In genomic region chr4:88014506-88014905, GRCh38 we compare ENCODE assay signal across 12 cellular contexts. TPM values are rescaled to one million over a fixed set of nuclear protein-coding genes. Genes with fewer than 3 reads are reported as not detected.
"Had no signal": no experiment of that assay in that cellular context is flagged by ENCODE, and none has a peak within 500 bp of the region (broad histone marks: within the 10 kb centered on the region; RNA-seq: fewer than 3 reads in every experiment).

No MANE protein-coding gene starts in this region.

- DNase-seq: activated CD4-positive, alpha-beta T cell treated with anti-CD3 and anti-CD28 coated beads for 4 hours; activated CD8-positive, alpha-beta memory T cell treated with anti-CD3 and anti-CD28 coated beads, Interleukin-2, amount 50 U/mL, for 48 hours; activated CD8-positive, alpha-beta T cell treated with anti-CD3 and anti-CD28 coated beads for 36 hours; activated naive CD4-positive, alpha-beta T cell; kidney glomerular epithelial cell; stimulated activated CD4-positive, alpha-beta T cell treated with anti-CD3 and anti-CD28 coated beads, Interleukin-4, amount 100 ng/mL, for 4 hours; stomach; SW 1271; WERI-Rb-1 had no signal

- H3K27ac ChIP-seq: cardiac muscle cell, foreskin keratinocyte, WERI-Rb-1 had no signal

- H3K36me3 ChIP-seq: cardiac muscle cell, tibial nerve had no signal

- H3K9me3 ChIP-seq: stomach, tibial nerve had no signal

- H3K4me3 ChIP-seq: cardiac muscle cell, stomach, tibial nerve had no signal

- H3K27me3 ChIP-seq: cardiac muscle cell, foreskin keratinocyte, stomach, tibial nerve had no signal

RNA-seq across cellular contexts. Expression of gene SPP1, which starts 39.0 kb away (rescaled TPM):
- total RNA-seq: activated CD8-positive, alpha-beta T cell treated with anti-CD3 and anti-CD28 coated beads for 36 hours had no signal
